Comparison of ENCODE assay signal across 24 cellular contexts in genomic region chr5:78804995-78805394, GRCh38.
DNase-seq lines count a peak whose midpoint lies in the region; ATAC-seq, FAIRE-seq and TF ChIP-seq lines count a peak whose summit lies in the region.
"Had no signal": no experiment of that assay in that cellular context is flagged by ENCODE, and none has a peak within 500 bp of the region (broad histone marks: within the 10 kb centered on the region; RNA-seq: fewer than 3 reads in every experiment).

No MANE protein-coding gene starts in this region.

- H4K20me1 ChIP-seq in GM23248 (ENCODE audit: insufficient read depth) (no peaks in the 10 kb centered on the region), astrocyte (ENCODE audit: insufficient read depth, low read length) (no peaks in the 10 kb centered on the region)
- H4K20me1 ChIP-seq: BLaER1 treated with 17β-estradiol and CSF1 and Interleukin-3, amounts not matched to agents 10 nM and 100 nM had no signal

- H3K36me3 Mint-ChIP-seq in astrocyte (ENCODE audit: low read depth, unreplicated experiment) (peaks cover 5% of the 10 kb centered on the region), memory B cell (peaks cover 20% of the 10 kb centered on the region), nephron progenitor cell (ENCODE audit: low read depth) (peaks cover 17% of the 10 kb centered on the region)

- H3K9ac ChIP-seq in GM23248 = no peak overlapping the region
- H3K9ac ChIP-seq in astrocyte (ENCODE audit: low read length) = no peak overlapping the region
- H3K9ac ChIP-seq: BLaER1 treated with 17β-estradiol and CSF1 and Interleukin-3, amounts not matched to agents 10 nM and 100 nM had no signal

- TF ChIP-seq CTCF in astrocyte (IDR thresholded peaks at IDR 0.05; ENCODE audit: insufficient read depth, low read depth, low read length) = no peak
- no peak for TF ChIP-seq CTCF in nephron progenitor cell (IDR thresholded peaks at IDR 0.05)

- H3K27me3 Mint-ChIP-seq in astrocyte (ENCODE audit: low read depth, unreplicated experiment) (no peaks in the 10 kb centered on the region), memory B cell (no peaks in the 10 kb centered on the region), nephron progenitor cell (ENCODE audit: low read depth, poor library complexity) (no peaks in the 10 kb centered on the region)
- H3K27me3 Mint-ChIP-seq: CD4-positive, alpha-beta T cell; CD8-positive, alpha-beta memory T cell had no signal

- no peak overlapping the region for H3K4me3 ChIP-seq in GM23248
- H3K4me3 ChIP-seq in astrocyte (ENCODE audit: insufficient read depth, low read depth, low read length) = no peak overlapping the region
- H3K4me3 ChIP-seq: BLaER1 treated with 17β-estradiol and CSF1 and Interleukin-3, amounts not matched to agents 10 nM and 100 nM; GM12878; HAP-1 had no signal

- H3K9me3 Mint-ChIP-seq in astrocyte (ENCODE audit: unreplicated experiment) (peaks cover 5% of the 10 kb centered on the region), memory B cell (peaks cover 9% of the 10 kb centered on the region), nephron progenitor cell (peaks cover 8% of the 10 kb centered on the region)

- H3K4me3 Mint-ChIP-seq in astrocyte (ENCODE audit: unreplicated experiment) (no peak overlapping the region), memory B cell (no peak overlapping the region), nephron progenitor cell (no peak overlapping the region)
- H3K4me3 Mint-ChIP-seq: CD14-positive monocyte; CD4-positive, alpha-beta T cell; CD8-positive, alpha-beta memory T cell; HFFc6 had no signal

- H3K36me3 ChIP-seq in GM23248 (ENCODE audit: low read depth) (no peaks in the 10 kb centered on the region), astrocyte (ENCODE audit: insufficient read depth, low read length) (no peaks in the 10 kb centered on the region)
- H3K36me3 ChIP-seq: BE2C, HAP-1 had no signal

- no peak for FAIRE-seq in astrocyte (lab: Jason Lieb, UNC)
- FAIRE-seq: D721Med, GM12878, H54 had no signal

- H3K79me2 ChIP-seq in GM23248 (ENCODE audit: insufficient read depth) = no peaks in the 10 kb centered on the region
- H3K79me2 ChIP-seq in astrocyte (ENCODE audit: insufficient read depth, low read length) = no peaks in the 10 kb centered on the region

- peaks cover 30% of the 10 kb centered on the region for H3K4me1 ChIP-seq in GM23248 (ENCODE audit: insufficient read depth)
- peaks cover 21% of the 10 kb centered on the region for H3K4me1 ChIP-seq in astrocyte (ENCODE audit: insufficient read depth, low read length)
- H3K4me1 ChIP-seq: HAP-1 had no signal

- intact Hi-C loops in left cardiac atrium (cut with DNase I) = no loop called here

- H2AFZ ChIP-seq in GM23248 (0 out of 2 replicates have a peak overlapping the region, but pooled peaks have one; percentile 5), astrocyte (ENCODE audit: low read depth, low read length) (no peak overlapping the region)

- WGBS in GM23248 (ENCODE audit: low coverage in 1 of 2, low lambda C conversion rate in 2 of 2, missing lambda C conversion rate in 2 of 2), 2 experiments = 93 to 96% methylated on average over 6 of the region's 6 CpGs

- H3K4me2 ChIP-seq in GM23248 (ENCODE audit: unreplicated experiment) = no peak overlapping the region
- no peak overlapping the region for H3K4me2 ChIP-seq in astrocyte (ENCODE audit: low read length)
- H3K4me2 ChIP-seq: BLaER1 treated with 17β-estradiol and CSF1 and Interleukin-3, amounts not matched to agents 10 nM and 100 nM had no signal

- DNase-seq in GM23248 (no peak), astrocyte (ENCODE audit: low read depth) (no peak), memory B cell (ENCODE audit: low spot score in 2 of 2) (no peak), nephron progenitor cell (no peak), left cardiac atrium (no peak), erythroblast (lab: John Stamatoyannopoulos, UW) (no peak), NCI-H2171 (lab: John Stamatoyannopoulos, UW) (no peak)
- DNase-seq: AML-193; BE2C; CD4-positive, alpha-beta T cell; CD8-positive, alpha-beta memory T cell; DMS 273 treated with DMSO at 0.1 percent for 48 hours; DMS79; EL; GDM1; GOT3; HFFc6 had no signal

- H3K4me1 Mint-ChIP-seq in astrocyte (ENCODE audit: low read depth, unreplicated experiment) (peaks cover 14% of the 10 kb centered on the region), memory B cell (peaks cover 6% of the 10 kb centered on the region), nephron progenitor cell (peaks cover 74% of the 10 kb centered on the region)
- H3K4me1 Mint-ChIP-seq: CD14-positive monocyte; CD8-positive, alpha-beta memory T cell had no signal

- no peaks in the 10 kb centered on the region for H3K9me2 ChIP-seq in GM23248 (ENCODE audit: insufficient read depth)

- peaks cover 15% of the 10 kb centered on the region for H3F3A ChIP-seq in GM23248 (ENCODE audit: insufficient read depth)

- H3K27ac Mint-ChIP-seq in astrocyte (ENCODE audit: unreplicated experiment) (peak overlapping the region; percentile 19), memory B cell (peak overlapping the region; percentile 53), nephron progenitor cell (peak overlapping the region; percentile 85)
- H3K27ac Mint-ChIP-seq: CD4-positive, alpha-beta T cell; CD8-positive, alpha-beta memory T cell had no signal

- H3K27ac ChIP-seq in GM23248 = no peak overlapping the region
- H3K27ac ChIP-seq in astrocyte (ENCODE audit: low read depth, low read length) = no peak overlapping the region
- H3K27ac ChIP-seq: BLaER1 treated with 17β-estradiol and CSF1 and Interleukin-3, amounts not matched to agents 10 nM and 100 nM had no signal

- H3K27me3 ChIP-seq in GM23248 (replicated peaks; ENCODE audit: insufficient read depth) (no peaks in the 10 kb centered on the region), astrocyte (ENCODE audit: insufficient read depth, low read length) (no peaks in the 10 kb centered on the region)
- H3K27me3 ChIP-seq: BE2C; BLaER1 treated with 17β-estradiol and CSF1 and Interleukin-3, amounts not matched to agents 10 nM and 100 nM had no signal

- in situ Hi-C loops in GM23248 (cut with MboI) = loop anchor here (10.0 kb wide), 1 partner anchor 270 kb away; no protein-coding TSS in a partner anchor

- ATAC-seq in memory B cell (ENCODE audit: low read depth) (no peak), left cardiac atrium (no peak), GM18520 (IDR thresholded peaks at IDR 0.05; ENCODE audit: unreplicated experiment) (no peak)
- ATAC-seq: GM12878 had no signal

- no peaks in the 10 kb centered on the region for H3K9me3 ChIP-seq in GM23248 (ENCODE audit: low read depth)
- no peaks in the 10 kb centered on the region for H3K9me3 ChIP-seq in astrocyte (ENCODE audit: insufficient read depth, low read depth, low read length)
- H3K9me3 ChIP-seq: BE2C, HAP-1 had no signal

- TF ChIP-seq POLR2A in erythroblast (IDR thresholded peaks at IDR 0.05; ENCODE audit: low read length) = no peak

Comparison
In these comparisons a context has a peak if more than half of its experiments do, and no peak if none do; other contexts are left out.
1. H3K27ac Mint-ChIP-seq: peak in every context shown above with its lines; median percentile 85 in nephron progenitor cell; 53 in memory B cell; 19 in astrocyte.